19 cellular contexts compared by ENCODE assay signal in genomic region chr10:3198900-3199299, GRCh38.
"Had no signal": no experiment of that assay in that cellular context is flagged by ENCODE, and none has a peak within 500 bp of the region (broad histone marks: within the 10 kb centered on the region; RNA-seq: fewer than 3 reads in every experiment).

No MANE protein-coding gene starts in this region.

- H3K4me3 Mint-ChIP-seq: activated CD8-positive, alpha-beta T cell treated with anti-CD3 and anti-CD28 coated beads, Interleukin-2, amount 10 ng/mL, durations not matched to agents 7 days and 5 days; activated T-cell treated with anti-CD3 and anti-CD28 coated beads, Interleukin-2, amount 50 U/mL, for 72 hours; T-helper 1 cell treated with Interleukin-12 subunit alpha and Interleukin-12 subunit beta and Interleukin-4 antibody, amounts not matched to agents 30 μg/mL and 1 μg/mL, for 36 hours; WTC11 had no signal

- DNase-seq: activated CD4-positive, alpha-beta T cell treated with anti-CD3 and anti-CD28 coated beads for 48 hours; activated CD4-positive, alpha-beta T cell treated with anti-CD3 and anti-CD28 coated beads, Interleukin-2, amount 50 U/mL, for 4 hours; activated CD4-positive, CD25-positive, alpha-beta regulatory T cell treated with anti-CD3 and anti-CD28 coated beads, Interleukin-2, amount 50 U/mL, for 72 hours; activated CD8-positive, alpha-beta T cell treated with anti-CD3 and anti-CD28 coated beads, Interleukin-2, amount 10 ng/mL, durations not matched to agents 7 days and 5 days; activated naive CD4-positive, alpha-beta T cell treated with anti-CD3 and anti-CD28 coated beads, Interleukin-2, amount 50 U/mL, for 16 hours; activated T-cell treated with anti-CD3 and anti-CD28 coated beads, Interleukin-2, amount 50 U/mL, for 72 hours; amygdala; brain microvascular endothelial cell; NCI-H1048; NCI-H146; NCI-H187 treated with DMSO at 0.1 percent for 48 hours; NCI-H2081 treated with DMSO at 0.1 percent for 48 hours; NCI-H446; NCI-H524; SHP77 treated with DMSO at 0.1 percent for 48 hours; T-helper 9 cell had no signal

- H3K36me3 ChIP-seq: brain microvascular endothelial cell had no signal

- H3K9me3 Mint-ChIP-seq: activated T-cell treated with anti-CD3 and anti-CD28 coated beads, Interleukin-2, amount 50 U/mL, for 72 hours; T-helper 1 cell treated with Interleukin-12 subunit alpha and Interleukin-12 subunit beta and Interleukin-4 antibody, amounts not matched to agents 30 μg/mL and 1 μg/mL, for 36 hours; WTC11 had no signal

- H3K36me3 Mint-ChIP-seq: WTC11 had no signal

- H3K27me3 ChIP-seq: brain microvascular endothelial cell had no signal

- ATAC-seq: activated CD8-positive, alpha-beta T cell treated with anti-CD3 and anti-CD28 coated beads, Interleukin-2, amount 10 ng/mL, durations not matched to agents 7 days and 5 days; activated T-cell treated with anti-CD3 and anti-CD28 coated beads, Interleukin-2, amount 50 U/mL, for 72 hours; WTC11 had no signal

- FAIRE-seq: RCC 7860 had no signal

- H3K27ac Mint-ChIP-seq: activated CD8-positive, alpha-beta T cell treated with anti-CD3 and anti-CD28 coated beads, Interleukin-2, amount 10 ng/mL, durations not matched to agents 7 days and 5 days; activated T-cell treated with anti-CD3 and anti-CD28 coated beads, Interleukin-2, amount 50 U/mL, for 72 hours; WTC11 had no signal
